9 cellular contexts compared by ENCODE assay signal in the genomic region with DNA sequence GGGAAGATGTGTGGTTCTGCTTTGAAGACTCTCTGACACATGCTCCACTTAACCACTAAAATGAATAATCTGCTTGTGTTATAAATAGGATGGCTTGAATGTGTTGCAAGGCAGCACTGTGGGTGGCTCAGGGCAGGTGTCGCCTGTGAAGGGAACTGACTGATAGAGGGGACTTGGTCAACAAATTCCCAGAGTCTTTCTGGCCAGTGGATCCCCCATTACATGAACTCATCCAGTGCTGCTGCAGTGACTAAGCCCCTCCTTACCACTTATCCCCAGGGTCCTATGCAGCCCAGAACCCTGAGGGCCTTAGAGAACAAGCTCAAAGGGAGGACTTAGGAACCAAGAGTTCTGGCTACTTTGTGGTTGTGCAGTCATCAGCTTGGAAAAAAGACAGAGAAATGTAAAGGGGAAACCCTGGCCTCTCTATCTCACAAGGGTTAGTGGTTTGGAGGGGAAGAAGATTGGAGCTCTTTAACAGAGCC.
DNase-seq lines count a peak whose midpoint lies in the region; ATAC-seq, FAIRE-seq and TF ChIP-seq lines count a peak whose summit lies in the region.
"Had no signal": no experiment of that assay in that cellular context is flagged by ENCODE, and none has a peak within 500 bp of the region (broad histone marks: within the 10 kb centered on the region; RNA-seq: fewer than 3 reads in every experiment).

No MANE protein-coding gene starts in this region.

- H3K27ac ChIP-seq in ascending aorta (no peak overlapping the region), thyroid gland (no peak overlapping the region), small intestine (ENCODE audit: low read depth in 1 of 2, low read length in 1 of 2) (no peak overlapping the region)
- H3K27ac ChIP-seq: hepatocyte had no signal

- H3K9me3 ChIP-seq in ascending aorta: no peaks in the 10 kb centered on the region
- H3K9me3 ChIP-seq in thyroid gland: no peaks in the 10 kb centered on the region
- no peaks in the 10 kb centered on the region for H3K9me3 ChIP-seq in small intestine (ENCODE audit: control insufficient read depth, low read depth)

- no peak for TF ChIP-seq POLR2A in GM12891 (IDR thresholded peaks at IDR 0.05; ENCODE audit: low read depth, low read length)
- no peak for TF ChIP-seq POLR2A in thyroid gland (IDR thresholded peaks at IDR 0.05)

- no peak overlapping the region for H3K4me3 ChIP-seq in ascending aorta
- no peak overlapping the region for H3K4me3 ChIP-seq in thyroid gland (replicated peaks in 1 of 3)
- H3K4me3 ChIP-seq in small intestine (ENCODE audit: low read depth in 1 of 2, low read length in 2 of 2): no peak overlapping the region
- H3K4me3 ChIP-seq: hepatocyte had no signal

- no peak for TF ChIP-seq CTCF in ascending aorta (IDR thresholded peaks at IDR 0.05)
- no peak for TF ChIP-seq CTCF in thyroid gland (IDR thresholded peaks at IDR 0.05)

- intact Hi-C loops in ascending aorta (cut with DNase I) (no loop called here), thyroid gland (cut with DNase I) (no loop called here)

- DNase-seq in GM12891 (ENCODE audit: insufficient read length, low spot score) (no peak), OCI-M1 (lab: John Stamatoyannopoulos, UW) (peak; percentile 66), kidney tubule cell (ENCODE audit: low spot score) (peak; percentile 92), ascending aorta (ENCODE audit: low spot score in 2 of 2) (no peak), thyroid gland (no peak), small intestine (no peak), globus pallidus (ENCODE audit: low spot score) (no peak)

- no peaks in the 10 kb centered on the region for H3K36me3 ChIP-seq in ascending aorta
- H3K36me3 ChIP-seq in thyroid gland: no peaks in the 10 kb centered on the region
- no peaks in the 10 kb centered on the region for H3K36me3 ChIP-seq in small intestine (ENCODE audit: control insufficient read depth in 2 of 2, insufficient read depth in 2 of 2, low read length in 2 of 2)

- no peaks in the 10 kb centered on the region for H3K27me3 ChIP-seq in ascending aorta
- no peaks in the 10 kb centered on the region for H3K27me3 ChIP-seq in thyroid gland
- no peaks in the 10 kb centered on the region for H3K27me3 ChIP-seq in small intestine (ENCODE audit: control insufficient read depth in 2 of 2, insufficient read depth in 2 of 2, low read length in 2 of 2)
- H3K27me3 ChIP-seq: hepatocyte had no signal

- H3K4me1 ChIP-seq in ascending aorta: peaks cover 0 to 4% of the 10 kb centered on the region in 2 donors
- H3K4me1 ChIP-seq in thyroid gland: no peaks in the 10 kb centered on the region
- no peaks in the 10 kb centered on the region for H3K4me1 ChIP-seq in small intestine (ENCODE audit: control insufficient read depth in 2 of 2, insufficient read depth in 1 of 2, low read depth in 1 of 2, low read length in 1 of 2)

- FAIRE-seq in GM12891 (lab: Jason Lieb, UNC): peak; percentile 76
- no peak for FAIRE-seq in small intestine (lab: Jason Lieb, UNC)

- peak; percentile 41 for ATAC-seq in GM21576 (IDR thresholded peaks at IDR 0.05; ENCODE audit: unreplicated experiment)

- WGBS in thyroid gland, 2 donors: 80 to 90% methylated on average over 1 of the region's 1 CpG
- 69 to 87% (median 69%) methylated on average over 1 of the region's 1 CpG for WGBS in small intestine, 3 donors

TF ChIP-seq in GM12891, 5 proteins besides CTCF, POLR2A, EP300 and RAD21:
- TF ChIP-seq TAF1 (IDR thresholded peaks at IDR 0.05; ENCODE audit: low read depth, low read length) (no peak), POLR2AphosphoS5 (IDR thresholded peaks at IDR 0.05; ENCODE audit: low read depth, low read length) (no peak), PAX5 (IDR thresholded peaks at IDR 0.05; ENCODE audit: insufficient read depth, low read length, severe bottlenecking) (no peak), SPI1 (IDR thresholded peaks at IDR 0.05; ENCODE audit: low read depth, low read length) (0 out of 2 replicates have a peak, but pooled peaks have one; percentile 24), POU2F2 (IDR thresholded peaks at IDR 0.05; ENCODE audit: low read depth, low read length) (0 out of 2 replicates have a peak, but pooled peaks have one; percentile 33)

Comparison
In these comparisons a context has a peak if more than half of its experiments do, and no peak if none do; other contexts are left out.
1. DNase-seq: peak in OCI-M1 (single experiment) and kidney tubule cell (single experiment); none in GM12891 (single experiment), ascending aorta (0 of 2), thyroid gland (0 of 2), small intestine (single experiment) and globus pallidus (single experiment).